In the genomic region with DNA sequence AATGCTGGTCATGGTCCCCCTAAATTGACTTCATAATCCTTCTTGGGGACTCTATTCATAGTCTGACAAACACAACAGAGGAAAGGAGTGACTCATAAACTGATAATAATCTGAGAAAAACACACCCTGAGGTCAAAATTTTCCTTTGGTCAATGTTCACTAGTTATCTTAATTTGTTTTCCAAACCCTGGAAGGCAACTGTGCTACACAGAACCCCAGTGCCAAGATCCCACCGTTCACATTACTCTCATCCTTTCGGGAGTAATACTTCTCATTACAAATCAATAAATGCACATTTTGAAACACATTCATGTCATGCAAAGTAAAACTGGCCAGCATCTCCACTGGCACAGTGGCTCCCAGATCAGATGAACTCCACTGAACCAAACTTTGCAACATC, we compare ENCODE assay signal across 17 cellular contexts. TPM values are rescaled to one million over a fixed set of nuclear protein-coding genes. Genes with fewer than 3 reads are reported as not detected.
A peak's percentile ranks its signal among the peaks of the same experiment; 100 is the strongest.
DNase-seq lines count a peak whose midpoint lies in the region; ATAC-seq, FAIRE-seq and TF ChIP-seq lines count a peak whose summit lies in the region.
"Had no signal": no experiment of that assay in that cellular context is flagged by ENCODE, and none has a peak within 500 bp of the region (broad histone marks: within the 10 kb centered on the region; RNA-seq: fewer than 3 reads in every experiment).

No MANE protein-coding gene starts in this region.

- H3K27ac ChIP-seq in right atrium auricular region (peak overlapping the region in 1 of 2 donors; percentile 36), PC-9 (peak overlapping the region; percentile 9; the same call in 1 of the 2 replicates), endothelial cell of umbilical vein (ENCODE audit: insufficient read depth, low read depth, low read length) (peak overlapping the region; percentile 78), subcutaneous abdominal adipose tissue (ENCODE audit: low read depth, low read length) (peak overlapping the region; percentile 34), caudate nucleus (ENCODE audit: low read depth, low read length) (no peak overlapping the region)
- H3K27ac ChIP-seq: BLaER1, neural progenitor cell had no signal

- H3K4me1 ChIP-seq in right atrium auricular region (no peaks in the 10 kb centered on the region), PC-9 (replicated peaks; ENCODE audit: insufficient read depth) (peaks cover 19% of the 10 kb centered on the region), endothelial cell of umbilical vein (ENCODE audit: control insufficient read depth, extremely low read depth, insufficient read depth, low read length) (peaks cover 24% of the 10 kb centered on the region), subcutaneous abdominal adipose tissue (ENCODE audit: control insufficient read depth in 5 of 5, insufficient read depth in 5 of 5, low read length in 5 of 5) (peaks cover 0 to 8% (median 0%) of the 10 kb centered on the region in 5 donors)
- H3K4me1 ChIP-seq: BLaER1, HAP-1, neural progenitor cell had no signal

- intact Hi-C loops in left ventricle myocardium superior (cut with micrococcal nuclease) (no loop called here), PC-9 (cut with micrococcal nuclease; ENCODE audit: unreplicated experiment) (no loop called here), endothelial cell of umbilical vein (cut with micrococcal nuclease) (loop anchor here (1.0 to 2.0 kb wide), 3 partner anchors 24 to 187 kb away; partner anchors contain the start of genes COIL and DGKE)

- H2AFZ ChIP-seq in PC-9 = no peak overlapping the region
- no peak overlapping the region for H2AFZ ChIP-seq in endothelial cell of umbilical vein (ENCODE audit: low read depth, low read length)
- H2AFZ ChIP-seq: neural progenitor cell had no signal

- no peak for TF ChIP-seq POLR2A in endothelial cell of umbilical vein (IDR thresholded peaks at IDR 0.05; ENCODE audit: low read depth, low read length)

- ATAC-seq in left ventricle myocardium superior = peak; percentile 17

- FAIRE-seq in endothelial cell of umbilical vein (lab: Jason Lieb, UNC) (peak; percentile 88), frontal cortex (lab: Jason Lieb, UNC) (no peak)

- H3K9ac ChIP-seq in endothelial cell of umbilical vein (replicated peaks; ENCODE audit: extremely low read depth, insufficient read depth, low read length) (peak overlapping the region; percentile 41), subcutaneous abdominal adipose tissue (ENCODE audit: low read length in 5 of 5) (no peak overlapping the region)
- H3K9ac ChIP-seq: BLaER1, neural progenitor cell had no signal

- H3K4me2 ChIP-seq in PC-9 (peak overlapping the region; percentile 13; the same call in 1 of the 2 replicates), endothelial cell of umbilical vein (ENCODE audit: insufficient read depth, low read length) (peak overlapping the region; percentile 89)
- H3K4me2 ChIP-seq: BLaER1, neural progenitor cell had no signal

- BruUV-seq in PC-9 (replicated peaks; lab: Mats Ljungman, UMichigan) (no TSS peak), endothelial cell of umbilical vein (replicated peaks; lab: Mats Ljungman, UMichigan) (TSS peak; percentile 56)

- TF ChIP-seq CTCF in right atrium auricular region (IDR thresholded peaks at IDR 0.05) (no peak), PC-9 (conservative IDR thresholded peaks at IDR 0.05) (no peak), endothelial cell of umbilical vein (IDR thresholded peaks at IDR 0.05; ENCODE audit: extremely low read depth in 1 of 2, insufficient read depth in 1 of 2, low read depth in 1 of 2, low read length in 2 of 2) (no peak)

- H3K36me3 ChIP-seq in right atrium auricular region = peaks cover 65% of the 10 kb centered on the region
- H3K36me3 ChIP-seq in PC-9 (ENCODE audit: low read depth) = peaks cover 51% of the 10 kb centered on the region
- peaks cover 2 to 9% of the 10 kb centered on the region in 2 experiments for H3K36me3 ChIP-seq in endothelial cell of umbilical vein (ENCODE audit: control insufficient read depth in 2 of 2, extremely low read depth in 1 of 2, insufficient read depth in 2 of 2, low read length in 2 of 2)
- peaks cover 26 to 72% (median 40%) of the 10 kb centered on the region in 5 donors for H3K36me3 ChIP-seq in subcutaneous abdominal adipose tissue (ENCODE audit: control insufficient read depth in 5 of 5, insufficient read depth in 5 of 5, low read length in 5 of 5)

- peaks cover 15% of the 10 kb centered on the region for H3F3A ChIP-seq in PC-9 (ENCODE audit: insufficient read depth, low read depth)

- DNase-seq in left ventricle myocardium superior (no peak), right atrium auricular region (ENCODE audit: low spot score) (no peak), PC-9 (peak in 1 of 2 experiments; percentile 61), endothelial cell of umbilical vein (ENCODE audit: low read depth, low spot score) (peak; percentile 90), frontal cortex (ENCODE audit: low spot score in 2 of 2) (no peak), caudate nucleus (lab: John Stamatoyannopoulos, UW) (no peak)
- DNase-seq in stimulated activated CD4-positive, alpha-beta T cell treated with anti-CD3 and anti-CD28 coated beads, Interleukin-12 subunit alpha, Interleukin-12 subunit beta, amount 100 ng/mL, for 4 hours = no peak
- DNase-seq: activated CD8-positive, alpha-beta memory T cell treated with anti-CD3 and anti-CD28 coated beads, Interleukin-2, amount 50 U/mL, for 48 hours; activated naive CD4-positive, alpha-beta T cell treated with anti-CD3 and anti-CD28 coated beads, Interleukin-2, amount 50 U/mL, for 16 hours; Calu3; midbrain; NCI-H187; SHP77 had no signal

- H4K20me1 ChIP-seq in PC-9 (ENCODE audit: insufficient read depth) (no peaks in the 10 kb centered on the region), endothelial cell of umbilical vein (replicated peaks; ENCODE audit: control insufficient read depth, extremely low read depth, insufficient read depth, low read length) (no peaks in the 10 kb centered on the region)
- H4K20me1 ChIP-seq: BLaER1 had no signal

- CTCF ChIA-PET in PC-9 (lab: Charles Lee) (interaction anchor here (0.6 to 0.7 kb wide), 2 partner anchors 118 to 119 kb away, joined by 3 read pairs; no protein-coding TSS in a partner anchor), endothelial cell of umbilical vein (lab: Charles Lee) (interaction anchor here (0.7 to 1.2 kb wide), 6 partner anchors 33 to 158 kb away, joined by 3 to 25 read pairs (median 4); no protein-coding TSS in a partner anchor)

- H3K9me3 ChIP-seq in right atrium auricular region (no peaks in the 10 kb centered on the region), PC-9 (ENCODE audit: insufficient read depth, low read depth) (peaks cover 3% of the 10 kb centered on the region; the same call in 1 of the 2 replicates), endothelial cell of umbilical vein (replicated peaks; ENCODE audit: control insufficient read depth, insufficient read depth, low read length) (no peaks in the 10 kb centered on the region), subcutaneous abdominal adipose tissue (ENCODE audit: control insufficient read depth in 5 of 5, low read length in 5 of 5) (no peaks in the 10 kb centered on the region)
- H3K9me3 ChIP-seq: HAP-1 had no signal

- H3K27me3 ChIP-seq in right atrium auricular region (no peaks in the 10 kb centered on the region), PC-9 (ENCODE audit: insufficient read depth, low read depth) (no peaks in the 10 kb centered on the region), endothelial cell of umbilical vein (ENCODE audit: control insufficient read depth in 2 of 2, insufficient read depth in 2 of 2, low read length in 2 of 2) (no peaks in the 10 kb centered on the region), subcutaneous abdominal adipose tissue (ENCODE audit: control insufficient read depth in 5 of 5, insufficient read depth in 4 of 5, low read length in 5 of 5) (no peaks in the 10 kb centered on the region)
- H3K27me3 ChIP-seq: BLaER1, neural progenitor cell had no signal

- POLR2A ChIA-PET in PC-9 (lab: Charles Lee; ENCODE audit: unreplicated experiment) = no interaction called here
- POLR2A ChIA-PET in endothelial cell of umbilical vein (lab: Charles Lee) = interaction anchor here (1.0 kb wide), 1 partner anchor 24 kb away, joined by 5 read pairs; the partner anchor contains the start of gene TRIM25

- no peaks in the 10 kb centered on the region for H3K9me2 ChIP-seq in PC-9 (ENCODE audit: insufficient read depth)

- H3K9me1 ChIP-seq in endothelial cell of umbilical vein (replicated peaks; ENCODE audit: control insufficient read depth, extremely low read depth, insufficient read depth, low read length) = no peaks in the 10 kb centered on the region

- H3K4me3 ChIP-seq in right atrium auricular region (no peak overlapping the region), PC-9 (no peak overlapping the region), endothelial cell of umbilical vein (replicated peaks in 1 of 3; ENCODE audit: insufficient read depth in 1 of 3, low read depth in 1 of 3, low read length in 3 of 3) (peak overlapping the region in 1 of 3 experiments; percentile 30), subcutaneous abdominal adipose tissue (ENCODE audit: low read depth in 1 of 5, low read length in 5 of 5) (no peak overlapping the region)
- H3K4me3 ChIP-seq: BLaER1, HAP-1, neural progenitor cell had no signal

- no peaks in the 10 kb centered on the region for H3K79me2 ChIP-seq in PC-9 (ENCODE audit: low read depth)
- H3K79me2 ChIP-seq in endothelial cell of umbilical vein (ENCODE audit: control insufficient read depth, insufficient read depth, low read length) = no peaks in the 10 kb centered on the region

- dilution Hi-C loops in endothelial cell of umbilical vein (cut with MboI; ENCODE audit: extremely low pct_ligation_motif_present, low sequenced_read_pairs) = no loop called here

RNA-seq across cellular contexts. Expression of gene COIL, which starts 23.2 kb away (rescaled TPM):
- 8.1 TPM for total RNA-seq in left ventricle myocardium superior
- 1 to 10 TPM; 7.3 to 7.9 TPM for total RNA-seq in right atrium auricular region
- total RNA-seq in PC-9 (2021) = 14.0 and 19.0 TPM in 2 replicates
- 17.6 and 20.6 TPM in 2 replicates for total RNA-seq in endothelial cell of umbilical vein
- 2.7 and 4.2 TPM in 2 replicates for polyA plus RNA-seq in endothelial cell of umbilical vein
- polyA plus RNA-seq in endothelial cell of umbilical vein (2011; cell fraction: cytosol; rRNA removed) = 4.8 and 5.3 TPM in 2 replicates
- polyA plus RNA-seq in endothelial cell of umbilical vein (2011; cell fraction: nucleus; rRNA removed) = 6.7 and 7.6 TPM in 2 replicates
- 12.0 and 16.0 TPM in 2 replicates for polyA plus RNA-seq in endothelial cell of umbilical vein (2012)
- 3.9 and 5.0 TPM in 2 replicates for polyA minus RNA-seq in endothelial cell of umbilical vein
- 3.8 TPM for polyA minus RNA-seq in endothelial cell of umbilical vein (2011; cell fraction: cytosol; rRNA and poly(A)+ RNA removed)
- 5.0 and 5.1 TPM in 2 replicates for polyA minus RNA-seq in endothelial cell of umbilical vein (2011; cell fraction: nucleus; rRNA and poly(A)+ RNA removed)
- total RNA-seq in frontal cortex = 32.6 TPM

RNA-seq across cellular contexts. Expression of gene TRIM25, which starts 23.8 kb away (rescaled TPM):
- 19.5 TPM for total RNA-seq in left ventricle myocardium superior
- 10 to 100 TPM in 1 of 2 donors, 1 to 10 TPM in 1; 7.5 to 17.6 TPM for total RNA-seq in right atrium auricular region
- 63.8 and 92.8 TPM in 2 replicates for total RNA-seq in PC-9 (2021)
- 69.4 and 98.4 TPM in 2 replicates for total RNA-seq in endothelial cell of umbilical vein
- polyA plus RNA-seq in endothelial cell of umbilical vein = 42.8 and 51.1 TPM in 2 replicates
- polyA plus RNA-seq in endothelial cell of umbilical vein (2011; cell fraction: cytosol; rRNA removed) = 32.9 and 35.4 TPM in 2 replicates
- 125 and 147 TPM in 2 replicates for polyA plus RNA-seq in endothelial cell of umbilical vein (2011; cell fraction: nucleus; rRNA removed)
- polyA plus RNA-seq in endothelial cell of umbilical vein (2012) = 60.8 and 86.4 TPM in 2 replicates
- 92.0 and 119 TPM in 2 replicates for polyA minus RNA-seq in endothelial cell of umbilical vein
- polyA minus RNA-seq in endothelial cell of umbilical vein (2011; cell fraction: cytosol; rRNA and poly(A)+ RNA removed) = 36.7 TPM
- 71.4 and 80.7 TPM in 2 replicates for polyA minus RNA-seq in endothelial cell of umbilical vein (2011; cell fraction: nucleus; rRNA and poly(A)+ RNA removed)
- total RNA-seq in frontal cortex = 0.82 TPM

RNA-seq across cellular contexts. Expression of gene SCPEP1, which starts 40.2 kb away (rescaled TPM):
- total RNA-seq in left ventricle myocardium superior = 90.0 TPM
- total RNA-seq in right atrium auricular region = 10 to 100 TPM; 42.3 to 54.2 TPM
- total RNA-seq in PC-9 (2021) = 17.4 and 19.4 TPM in 2 replicates
- 38.6 and 49.4 TPM in 2 replicates for total RNA-seq in endothelial cell of umbilical vein
- polyA plus RNA-seq in endothelial cell of umbilical vein = 35.3 and 43.6 TPM in 2 replicates
- 42.8 and 43.1 TPM in 2 replicates for polyA plus RNA-seq in endothelial cell of umbilical vein (2011; cell fraction: cytosol; rRNA removed)
- polyA plus RNA-seq in endothelial cell of umbilical vein (2011; cell fraction: nucleus; rRNA removed) = 59.9 and 74.0 TPM in 2 replicates
- 69.0 and 72.9 TPM in 2 replicates for polyA plus RNA-seq in endothelial cell of umbilical vein (2012)
- polyA minus RNA-seq in endothelial cell of umbilical vein = 17.9 and 20.0 TPM in 2 replicates
- 8.7 TPM for polyA minus RNA-seq in endothelial cell of umbilical vein (2011; cell fraction: cytosol; rRNA and poly(A)+ RNA removed)
- polyA minus RNA-seq in endothelial cell of umbilical vein (2011; cell fraction: nucleus; rRNA and poly(A)+ RNA removed) = 9.1 and 11.4 TPM in 2 replicates
- 3.3 TPM for total RNA-seq in frontal cortex
